12 cellular contexts compared by ENCODE assay signal in genomic region chr5:150625164-150625535, GRCh38. TPM values are rescaled to one million over a fixed set of nuclear protein-coding genes. Genes with fewer than 3 reads are reported as not detected.
A peak's percentile ranks its signal among the peaks of the same experiment; 100 is the strongest.
DNase-seq lines count a peak whose midpoint lies in the region; ATAC-seq, FAIRE-seq and TF ChIP-seq lines count a peak whose summit lies in the region.
"Had no signal": no experiment of that assay in that cellular context is flagged by ENCODE, and none has a peak within 500 bp of the region (broad histone marks: within the 10 kb centered on the region; RNA-seq: fewer than 3 reads in every experiment).

No MANE protein-coding gene starts in this region.

- intact Hi-C loops in heart left ventricle (cut with DNase I) = loop anchor here in 2 of 10 donors (2.0 to 5.0 kb wide), 2 partner anchors 24 to 33 kb away; no protein-coding TSS in a partner anchor
- intact Hi-C loops in pancreas (cut with DNase I) = no loop called here

- peak overlapping the region; percentile 65 to 84 (median 72) for H3K4me3 ChIP-seq in BLaER1 treated with 17β-estradiol and CSF1 and Interleukin-3, amounts not matched to agents 10 nM and 100 nM
- H3K4me3 ChIP-seq in heart left ventricle = peak overlapping the region; percentile 52 to 99 (median 92)
- H3K4me3 ChIP-seq in pancreas = peak overlapping the region; percentile 52 to 92 (median 76)

- CTCF ChIA-PET in T-cell (lab: Charles Lee) = no interaction called here

- H3K36me3 ChIP-seq in BLaER1 treated with 17β-estradiol and CSF1 and Interleukin-3, amounts not matched to agents 10 nM and 100 nM = peaks cover 0 to 7% (median 0%) of the 10 kb centered on the region in 11 experiments; a peak in 1 of 22 replicates
- H3K36me3 ChIP-seq in heart left ventricle (peaks cover 0 to 10% (median 0%) of the 10 kb centered on the region in 9 donors), pancreas (no peaks in the 10 kb centered on the region)

- H3K27me3 ChIP-seq in BLaER1 treated with 17β-estradiol and CSF1 and Interleukin-3, amounts not matched to agents 10 nM and 100 nM = peaks cover 0 to 9% (median 0%) of the 10 kb centered on the region in 11 experiments; a peak in 5 of 22 replicates
- peaks cover 0 to 10% (median 0%) of the 10 kb centered on the region in 9 donors for H3K27me3 ChIP-seq in heart left ventricle
- H3K27me3 ChIP-seq in pancreas = no peaks in the 10 kb centered on the region

- H3K4me1 ChIP-seq in BLaER1 treated with 17β-estradiol and CSF1 and Interleukin-3, amounts not matched to agents 10 nM and 100 nM = peaks cover 60 to 97% (median 91%) of the 10 kb centered on the region in 10 experiments
- peaks cover 9 to 90% (median 75%) of the 10 kb centered on the region in 12 donors for H3K4me1 ChIP-seq in heart left ventricle
- H3K4me1 ChIP-seq in pancreas = peaks cover 0 to 16% (median 5%) of the 10 kb centered on the region in 3 donors

- H3K9me3 Mint-ChIP-seq in T-cell = no peaks in the 10 kb centered on the region

- no peaks in the 10 kb centered on the region for H3K36me3 Mint-ChIP-seq in T-cell
- H3K36me3 Mint-ChIP-seq: activated CD8-positive, alpha-beta memory T cell treated with anti-CD3 and anti-CD28 coated beads, Interleukin-2, amount 10 ng/mL, durations not matched to agents 7 days and 5 days had no signal

- peak overlapping the region; percentile 65 to 84 (median 75) for H3K9ac ChIP-seq in BLaER1 treated with 17β-estradiol and CSF1 and Interleukin-3, amounts not matched to agents 10 nM and 100 nM

- H3K9me3 ChIP-seq in BLaER1 treated with 17β-estradiol and CSF1 and Interleukin-3, amounts not matched to agents 10 nM and 100 nM (replicated peaks in 1 of 11) = no peaks in the 10 kb centered on the region
- H3K9me3 ChIP-seq in heart left ventricle (no peaks in the 10 kb centered on the region), pancreas (no peaks in the 10 kb centered on the region)

- H3K4me2 ChIP-seq in BLaER1 treated with 17β-estradiol and CSF1 and Interleukin-3, amounts not matched to agents 10 nM and 100 nM = peak overlapping the region; percentile 97 to 100 (median 100)

- no peaks in the 10 kb centered on the region; a peak in 4 of 22 replicates for H4K20me1 ChIP-seq in BLaER1 treated with 17β-estradiol and CSF1 and Interleukin-3, amounts not matched to agents 10 nM and 100 nM

- POLR2A ChIA-PET in T-cell (lab: Charles Lee) = interaction anchor here in 1 of 2 donors (0.7 kb wide), 1 partner anchor 457 kb away, joined by 3 read pairs; no protein-coding TSS in a partner anchor

- peak overlapping the region in 10 of 11 experiments; percentile 34 to 70 (median 62); a peak in 20 of 22 replicates for H3K27ac ChIP-seq in BLaER1 treated with 17β-estradiol and CSF1 and Interleukin-3, amounts not matched to agents 10 nM and 100 nM
- H3K27ac ChIP-seq in heart left ventricle (peak overlapping the region; percentile 93 to 100 (median 99)), pancreas (peak overlapping the region; percentile 63 to 92 (median 78))

- H3K27ac Mint-ChIP-seq in T-cell = no peak overlapping the region
- H3K27ac Mint-ChIP-seq: activated CD8-positive, alpha-beta memory T cell treated with anti-CD3 and anti-CD28 coated beads, Interleukin-2, amount 10 ng/mL, durations not matched to agents 7 days and 5 days had no signal

- peak in 1 of 2 donors; percentile 18 for TF ChIP-seq POLR2A in heart left ventricle (IDR thresholded peaks at IDR 0.05)

- ATAC-seq in T-cell (replicated peaks in 1 of 4) (peak in 1 of 4 experiments; percentile 6), heart left ventricle (peak; percentile 39 to 65 (median 54)), pancreas (peak; percentile 18 to 56 (median 36)), GM18498 (IDR thresholded peaks at IDR 0.05; ENCODE audit: unreplicated experiment) (no peak), GM21825 (IDR thresholded peaks at IDR 0.05; ENCODE audit: unreplicated experiment) (no peak)

- H3K4me1 Mint-ChIP-seq in T-cell = peaks cover 15 to 25% (median 17%) of the 10 kb centered on the region in 3 donors

- H3K27me3 Mint-ChIP-seq in T-cell = peaks cover 0 to 14% of the 10 kb centered on the region in 2 donors

- WGBS in heart left ventricle, 4 donors = 16 to 22% (median 19%) methylated on average over 15 to 19 of the region's 19 CpGs; no CpG with 5 or more reads in 1 of the 4 donors
- WGBS in pancreas, 2 donors = 7 to 15% methylated on average over 18 to 19 of the region's 19 CpGs

- no peak for TF ChIP-seq CTCF in heart left ventricle (IDR thresholded peaks at IDR 0.05)
- TF ChIP-seq CTCF in pancreas (IDR thresholded peaks at IDR 0.05) = no peak

- FAIRE-seq in pancreas (lab: Jason Lieb, UNC) = no peak
- FAIRE-seq: H54 had no signal

- peak overlapping the region in 2 of 3 donors; percentile 21 to 35 for H3K4me3 Mint-ChIP-seq in T-cell

- peak in 1 of 34 experiments; percentile 3 for DNase-seq in T-cell
- DNase-seq in heart left ventricle = peak; percentile 59 to 80 (median 77)
- peak in 3 of 6 donors; percentile 51 to 76 (median 64) for DNase-seq in pancreas
- no peak for DNase-seq in HUDEP-2 (lab: John Stamatoyannopoulos, UW; ENCODE audit: unreplicated experiment in 76 of 76)
- DNase-seq in NOMO-1 treated with DMSO at 0.1 percent for 48 hours (lab: John Stamatoyannopoulos, UW; ENCODE audit: unreplicated experiment) = no peak
- DNase-seq: activated CD8-positive, alpha-beta memory T cell treated with anti-CD3 and anti-CD28 coated beads, Interleukin-2, amount 10 ng/mL, durations not matched to agents 7 days and 5 days; DMS79 treated with DMSO at 0.1 percent for 48 hours; NCI-H187 treated with DMSO at 0.1 percent for 48 hours had no signal

RNA-seq across cellular contexts. Expression of gene SYNPO, which starts 15.3 kb away (rescaled TPM):
- total RNA-seq in T-cell (1 to 10 TPM in 3 of 5 donors, under 1 TPM in 2; 0.09 to 1.9 (median 1.0) TPM), heart left ventricle (100 to 1,000 TPM; 444 to 782 (median 590) TPM), pancreas (10 to 100 TPM; 23.3 to 68.3 (median 28.4) TPM)
- polyA plus RNA-seq in heart left ventricle (100 to 1,000 TPM; 304 to 791 TPM), pancreas (10 to 100 TPM; 28.8 TPM)

RNA-seq across cellular contexts. Expression of gene MYOZ3, which starts 35.9 kb away (rescaled TPM):
- total RNA-seq in T-cell = not detected
- total RNA-seq in heart left ventricle = 10 to 100 TPM in 1 of 9 donors, 1 to 10 TPM in 8; 1.8 to 10.2 (median 5.1) TPM
- polyA plus RNA-seq in heart left ventricle = 1 to 10 TPM; 1.2 to 4.6 TPM
- total RNA-seq in pancreas = under 1 TPM in 5 of 6 donors, not detected in 1; 0.05 to 0.50 (median 0.31) TPM
- under 1 TPM; 0.23 to 0.28 TPM for polyA plus RNA-seq in pancreas
- total RNA-seq: activated CD8-positive, alpha-beta memory T cell treated with anti-CD3 and anti-CD28 coated beads, Interleukin-2, amount 10 ng/mL, durations not matched to agents 7 days and 5 days had no signal

Comparison
In these comparisons a context has a peak if more than half of its experiments do, and no peak if none do; other contexts are left out.
1. ATAC-seq: peak in heart left ventricle (4 of 4) and pancreas (4 of 4); none in GM18498 (single experiment) and GM21825 (single experiment).
2. DNase-seq: peak in heart left ventricle (5 of 5); none in HUDEP-2 (0 of 76) and NOMO-1 treated with DMSO at 0.1 percent for 48 hours (single experiment).
3. RNA of gene SYNPO, which starts 15.3 kb away (total RNA-seq): 444 to 782 TPM in heart left ventricle and 23.3 to 68.3 TPM in pancreas; 0.09 to 1.9 TPM in T-cell; every median in the first group is over 4 times any median in the second.
4. Peak in every context shown above with its lines, with median percentiles within 50 percentile points of each other: H3K27ac ChIP-seq and H3K4me3 ChIP-seq.